7 cellular contexts compared by ENCODE assay signal in the genomic region with DNA sequence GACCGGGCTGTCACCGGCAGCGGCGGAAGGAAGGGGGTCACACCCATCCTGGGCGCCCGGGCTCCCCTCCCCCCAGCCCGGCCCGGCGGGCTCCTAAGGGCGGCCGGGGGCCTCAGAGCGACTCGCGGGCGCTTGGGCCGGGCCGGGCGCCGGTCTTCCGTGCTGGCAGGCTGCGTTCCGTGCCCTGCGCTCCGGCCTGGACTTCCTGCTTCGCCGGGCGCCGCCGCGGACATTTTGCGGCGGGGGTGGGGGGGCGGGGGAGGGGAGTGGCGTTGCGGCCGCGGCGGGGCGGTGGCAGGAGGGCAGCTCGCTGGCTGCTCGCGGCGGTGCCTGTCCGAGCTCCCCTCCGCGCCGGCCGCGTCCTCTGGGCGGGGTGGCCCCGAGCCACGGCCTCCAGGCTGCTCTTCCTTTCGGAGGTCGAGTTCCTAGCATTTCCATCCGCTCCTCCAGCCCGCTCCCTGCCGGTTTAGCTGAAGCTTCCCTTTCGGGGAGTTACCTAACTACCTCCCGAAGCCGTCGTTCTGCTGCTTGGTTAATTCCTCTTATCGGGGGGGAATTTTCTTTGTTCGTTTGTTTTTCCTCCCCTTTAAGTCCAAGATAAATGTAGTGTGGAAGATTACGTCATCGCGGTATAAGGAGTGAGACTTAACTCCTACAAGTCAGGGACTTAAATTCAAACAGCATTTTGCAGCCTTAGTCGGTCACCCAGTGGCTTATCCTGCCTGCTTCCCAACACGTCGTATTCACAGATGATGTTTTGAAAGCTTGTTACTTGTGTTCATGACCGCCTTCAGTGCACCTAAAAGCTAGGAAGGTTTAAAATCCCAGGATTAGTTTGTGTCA.
DNase-seq lines count a peak whose midpoint lies in the region; ATAC-seq and TF ChIP-seq lines count a peak whose summit lies in the region.

No MANE protein-coding gene starts in this region.

- in situ Hi-C loops in GM13976 (cut with MboI; ENCODE audit: low sequenced_read_pairs, unreplicated experiment): no loop called here

- peak; percentile 40 for ATAC-seq in HG02763 (IDR thresholded peaks at IDR 0.05; ENCODE audit: unreplicated experiment)

- H3K4me3 ChIP-seq in choroid plexus epithelial cell (ENCODE audit: low read depth, low read length): peak overlapping the region; percentile 99

- TF ChIP-seq CTCF in GM13976 (IDR thresholded peaks at IDR 0.05; ENCODE audit: borderline replicate concordance, control extremely low read depth, extremely low read depth, insufficient read depth, missing control alignments) (no peak), choroid plexus epithelial cell (conservative IDR thresholded peaks at IDR 0.05; ENCODE audit: low read depth, low read length) (no peak)

- DNase-seq in GM13976 (ENCODE audit: low spot score): peak; percentile 81
- peak; percentile 26 for DNase-seq in NCI-H146 treated with DMSO at 0.1 percent for 48 hours (lab: John Stamatoyannopoulos, UW; ENCODE audit: unreplicated experiment)
- DNase-seq in activated CD4-positive, CD25-positive, alpha-beta regulatory T cell (lab: John Stamatoyannopoulos, UW): peak; percentile 17 to 45 (median 41)
- peak; percentile 88 for DNase-seq in choroid plexus epithelial cell (ENCODE audit: low read depth)
- peak; percentile 78 for DNase-seq in kidney tubule cell (ENCODE audit: low spot score)
- peak; percentile 14 to 16 for DNase-seq in stimulated activated CD4-positive, alpha-beta T cell treated with anti-CD3 and anti-CD28 coated beads, Interleukin-15, amount 100 ng/mL, for 1 hour (ENCODE audit: low read depth in 1 of 2, low spot score in 1 of 2)

Comparison
In these comparisons a context has a peak if more than half of its experiments do, and no peak if none do; other contexts are left out.
1. Peak in every context shown above with its lines: DNase-seq, ATAC-seq and H3K4me3 ChIP-seq.
2. DNase-seq: peak in every context shown above with its lines; median percentile 88 in choroid plexus epithelial cell; 81 in GM13976; 78 in kidney tubule cell; 41 in activated CD4-positive, CD25-positive, alpha-beta regulatory T cell; 26 in NCI-H146 treated with DMSO at 0.1 percent for 48 hours; 15 in stimulated activated CD4-positive, alpha-beta T cell treated with anti-CD3 and anti-CD28 coated beads, Interleukin-15, amount 100 ng/mL, for 1 hour.